10 cellular contexts compared by ENCODE assay signal in genomic region chr1:214548988-214549387, GRCh38. TPM values are rescaled to one million over a fixed set of nuclear protein-coding genes. Genes with fewer than 3 reads are reported as not detected.
DNase-seq lines count a peak whose midpoint lies in the region; ATAC-seq lines count a peak whose summit lies in the region.
"Had no signal": no experiment of that assay in that cellular context is flagged by ENCODE, and none has a peak within 500 bp of the region (broad histone marks: within the 10 kb centered on the region; RNA-seq: fewer than 3 reads in every experiment).

No MANE protein-coding gene starts in this region.

- H2AFZ ChIP-seq in ACC112 (ENCODE audit: low read length, unreplicated experiment) = no peak overlapping the region

- H3K4me3 ChIP-seq in ACC112 (ENCODE audit: low read depth, low read length) = peak overlapping the region; percentile 84

- peak overlapping the region; percentile 30; the same call in 1 of the 2 replicates for H3K27ac ChIP-seq in ACC112 (ENCODE audit: low read depth, low read length)

- DNase-seq in HT1080 (ENCODE audit: low read depth) (peak; percentile 75), dermis blood vessel endothelial cell (peak; percentile 74), medulla oblongata (ENCODE audit: extremely low spot score) (peak; percentile 65)
- DNase-seq in activated T-cell treated with anti-CD3 and anti-CD28 coated beads, Interleukin-2, amount 50 U/mL, for 48 hours = no peak
- no peak for DNase-seq in activated naive CD4-positive, alpha-beta T cell treated with Interleukin-2 at 50 U/mL for 16 hours
- DNase-seq: CD4-positive, alpha-beta memory T cell; KBM-7 had no signal

- H3K4me1 ChIP-seq in ACC112 (ENCODE audit: control insufficient read depth, insufficient read depth, low read length, unreplicated experiment) = peaks cover 50% of the 10 kb centered on the region

- no peak for ATAC-seq in HG02623 (IDR thresholded peaks at IDR 0.05; ENCODE audit: unreplicated experiment)
- no peak for ATAC-seq in HG03442 (IDR thresholded peaks at IDR 0.05; ENCODE audit: unreplicated experiment)

- 0 out of 2 replicates have a peak, but pooled peaks cover 2% of the 10 kb centered on the region for H3K36me3 ChIP-seq in ACC112 (ENCODE audit: insufficient read depth, low read length)

- peaks cover 76% of the 10 kb centered on the region for H3K79me2 ChIP-seq in ACC112 (ENCODE audit: control insufficient read depth, insufficient read depth, low read length, unreplicated experiment)

- no peaks in the 10 kb centered on the region for H3K27me3 ChIP-seq in ACC112 (ENCODE audit: insufficient read depth, low read length)

RNA-seq across cellular contexts. Expression of gene PTPN14, which starts 2.4 kb away (rescaled TPM):
- 47.5 and 63.0 TPM in 2 replicates for total RNA-seq in HT1080 (2014; rRNA removed; shearing (Covaris generic))
- polyA plus RNA-seq in HT1080 (2015; cell fraction: cytosol; rRNA removed) = 45.8 and 70.0 TPM in 2 replicates
- 104 and 120 TPM in 2 replicates for polyA plus RNA-seq in HT1080 (2015; cell fraction: nucleus; rRNA removed)
- 73.3 and 127 TPM in 2 replicates for total RNA-seq in dermis blood vessel endothelial cell

RNA-seq across cellular contexts. Expression of gene CENPF, which starts 54.0 kb away (rescaled TPM):
- total RNA-seq in HT1080 (2014; rRNA removed; shearing (Covaris generic)) = 67.4 and 85.6 TPM in 2 replicates
- polyA plus RNA-seq in HT1080 (2015; cell fraction: cytosol; rRNA removed) = 43.7 and 65.0 TPM in 2 replicates
- 204 and 219 TPM in 2 replicates for polyA plus RNA-seq in HT1080 (2015; cell fraction: nucleus; rRNA removed)
- 22.3 and 123 TPM in 2 replicates for total RNA-seq in dermis blood vessel endothelial cell

Comparison
In these comparisons a context has a peak if more than half of its experiments do, and no peak if none do; other contexts are left out.
1. DNase-seq: peak in HT1080 (single experiment), dermis blood vessel endothelial cell (single experiment) and medulla oblongata (single experiment); none in activated T-cell treated with anti-CD3 and anti-CD28 coated beads, Interleukin-2, amount 50 U/mL, for 48 hours (0 of 2) and activated naive CD4-positive, alpha-beta T cell treated with Interleukin-2 at 50 U/mL for 16 hours (single experiment).